26 cellular contexts compared by ENCODE assay signal in the genomic region with DNA sequence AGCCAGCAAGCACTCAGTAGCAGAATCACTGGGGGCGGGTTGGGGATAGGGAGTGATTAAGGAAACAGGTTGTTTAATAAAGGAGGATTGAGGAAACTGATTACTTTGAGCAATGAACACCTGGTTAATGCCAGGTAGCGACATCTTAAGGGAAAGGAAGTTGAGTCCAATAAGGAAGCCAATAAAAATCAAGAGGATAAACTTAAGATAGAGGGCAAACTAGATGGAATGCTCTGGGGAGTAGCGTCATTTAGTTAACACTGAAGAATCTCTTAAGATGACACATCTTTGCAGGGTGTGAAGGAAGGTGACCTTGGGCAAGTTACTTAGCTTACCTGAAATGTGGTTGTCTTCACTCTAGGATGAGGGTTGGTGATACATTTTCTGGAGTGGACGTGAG.
"Had no signal": no experiment of that assay in that cellular context is flagged by ENCODE, and none has a peak within 500 bp of the region (broad histone marks: within the 10 kb centered on the region; RNA-seq: fewer than 3 reads in every experiment).

No MANE protein-coding gene starts in this region.

- H3K27ac ChIP-seq: colonic mucosa, foreskin keratinocyte, pancreas, suprapubic skin, vagina had no signal

- H3K27me3 ChIP-seq: colonic mucosa, pancreas, suprapubic skin, thyroid gland, upper lobe of right lung, vagina had no signal

- H3K4me3 Mint-ChIP-seq: endodermal cell; natural killer cell; stimulated activated effector memory CD8-positive, alpha-beta T cell treated with anti-CD3 and anti-CD28 coated beads, Interleukin-12 subunit alpha, Interleukin-12 subunit beta, amount 100 ng/mL, for 72 hours had no signal

- H3K36me3 Mint-ChIP-seq: natural killer cell; stimulated activated effector memory CD8-positive, alpha-beta T cell treated with anti-CD3 and anti-CD28 coated beads, Interleukin-12 subunit alpha, Interleukin-12 subunit beta, amount 100 ng/mL, for 72 hours had no signal

- DNase-seq: colonic mucosa; effector CD4-positive, alpha-beta T cell; endodermal cell; erythroblast; foreskin keratinocyte; head of caudate nucleus; hippocampal formation; kidney glomerular epithelial cell; mammary epithelial cell; natural killer cell; occipital lobe; pancreas; right cardiac atrium; stimulated activated CD4-positive, alpha-beta T cell treated with anti-CD3 and anti-CD28 coated beads, Interleukin-4, amount 100 ng/mL, for 1 hour; stimulated activated CD8-positive, alpha-beta memory T cell treated with anti-CD3 and anti-CD28 coated beads, Interleukin-4, amount 100 ng/mL, for 48 hours; stimulated activated naive CD8-positive, alpha-beta T cell treated with anti-CD3 and anti-CD28 coated beads, Interleukin-15, Interleukin-2, amounts not matched to agents 100 U/mL and 50 U/mL, for 24 hours; thyroid gland; upper lobe of right lung had no signal

- H3K4me2 ChIP-seq: smooth muscle cell had no signal

- H3K4me1 ChIP-seq: colonic mucosa, foreskin keratinocyte had no signal

- ATAC-seq: foreskin keratinocyte; left lobe of liver; natural killer cell; pancreas; right cardiac atrium; stimulated activated effector memory CD8-positive, alpha-beta T cell treated with anti-CD3 and anti-CD28 coated beads, Interleukin-12 subunit alpha, Interleukin-12 subunit beta, amount 100 ng/mL, for 72 hours; stimulated activated naive CD8-positive, alpha-beta T cell treated with anti-CD3 and anti-CD28 coated beads, Interleukin-15, Interleukin-2, amounts not matched to agents 100 U/mL and 50 U/mL, for 24 hours; upper lobe of right lung had no signal

- H3K9me3 ChIP-seq: colonic mucosa, pancreas, suprapubic skin, thyroid gland, upper lobe of right lung, vagina had no signal

- H3K36me3 ChIP-seq: colonic mucosa, pancreas, suprapubic skin, thyroid gland, upper lobe of right lung, vagina had no signal

- H3K9me3 Mint-ChIP-seq: endodermal cell; natural killer cell; stimulated activated effector memory CD8-positive, alpha-beta T cell treated with anti-CD3 and anti-CD28 coated beads, Interleukin-12 subunit alpha, Interleukin-12 subunit beta, amount 100 ng/mL, for 72 hours had no signal

- H3K4me3 ChIP-seq: colonic mucosa, pancreas, smooth muscle cell, suprapubic skin, thyroid gland, upper lobe of right lung, vagina had no signal

- FAIRE-seq: endothelial cell of umbilical vein, islet of Langerhans, pancreas had no signal

- H3K27ac Mint-ChIP-seq: endodermal cell; natural killer cell; progenitor cell of endocrine pancreas; stimulated activated effector memory CD8-positive, alpha-beta T cell treated with anti-CD3 and anti-CD28 coated beads, Interleukin-12 subunit alpha, Interleukin-12 subunit beta, amount 100 ng/mL, for 72 hours had no signal
